In genomic region chr1:229022595-229023350, GRCh38 we compare ENCODE assay signal across 15 cellular contexts.
DNase-seq lines count a peak whose midpoint lies in the region; ATAC-seq and TF ChIP-seq lines count a peak whose summit lies in the region.
"Had no signal": no experiment of that assay in that cellular context is flagged by ENCODE, and none has a peak within 500 bp of the region (broad histone marks: within the 10 kb centered on the region; RNA-seq: fewer than 3 reads in every experiment).

No MANE protein-coding gene starts in this region.

- no peaks in the 10 kb centered on the region for H3K4me1 ChIP-seq in body of pancreas
- H3K4me1 ChIP-seq: Caco-2 had no signal

- H3K4me3 Mint-ChIP-seq in activated CD4-positive, alpha-beta memory T cell treated with anti-CD3 and anti-CD28 coated beads for 36 hours: no peak overlapping the region
- H3K4me3 Mint-ChIP-seq in activated CD4-positive, alpha-beta memory T cell treated with anti-CD3 and anti-CD28 coated beads, Interleukin-2, amount 10 ng/mL, durations not matched to agents 7 days and 5 days: no peak overlapping the region
- H3K4me3 Mint-ChIP-seq: activated CD4-positive, alpha-beta T cell treated with anti-CD3 and anti-CD28 coated beads, Interleukin-2, amount 10 ng/mL, durations not matched to agents 24 days and 14 days had no signal

- POLR2A ChIA-PET in activated CD4-positive, alpha-beta memory T cell treated with anti-CD3 and anti-CD28 coated beads for 36 hours (lab: Charles Lee): no interaction called here
- POLR2A ChIA-PET in activated CD4-positive, alpha-beta memory T cell treated with anti-CD3 and anti-CD28 coated beads, Interleukin-2, amount 10 ng/mL, durations not matched to agents 7 days and 5 days (lab: Charles Lee): no interaction called here

- H3K36me3 Mint-ChIP-seq in activated CD4-positive, alpha-beta memory T cell treated with anti-CD3 and anti-CD28 coated beads for 36 hours: no peaks in the 10 kb centered on the region
- no peaks in the 10 kb centered on the region for H3K36me3 Mint-ChIP-seq in activated CD4-positive, alpha-beta memory T cell treated with anti-CD3 and anti-CD28 coated beads, Interleukin-2, amount 10 ng/mL, durations not matched to agents 7 days and 5 days (ENCODE audit: low read depth)

- no peaks in the 10 kb centered on the region for H3K27me3 Mint-ChIP-seq in activated CD4-positive, alpha-beta memory T cell treated with anti-CD3 and anti-CD28 coated beads for 36 hours
- peaks cover 6% of the 10 kb centered on the region for H3K27me3 Mint-ChIP-seq in activated CD4-positive, alpha-beta memory T cell treated with anti-CD3 and anti-CD28 coated beads, Interleukin-2, amount 10 ng/mL, durations not matched to agents 7 days and 5 days

- no peak for TF ChIP-seq CTCF in body of pancreas (IDR thresholded peaks at IDR 0.05)

- no peaks in the 10 kb centered on the region for H3K36me3 ChIP-seq in body of pancreas (replicated peaks in 1 of 2; ENCODE audit: insufficient read depth in 1 of 2, low read depth in 2 of 2)
- H3K36me3 ChIP-seq: adrenal gland, suprapubic skin had no signal

- H3K9me3 Mint-ChIP-seq in activated CD4-positive, alpha-beta memory T cell treated with anti-CD3 and anti-CD28 coated beads for 36 hours: no peaks in the 10 kb centered on the region
- no peaks in the 10 kb centered on the region for H3K9me3 Mint-ChIP-seq in activated CD4-positive, alpha-beta memory T cell treated with anti-CD3 and anti-CD28 coated beads, Interleukin-2, amount 10 ng/mL, durations not matched to agents 7 days and 5 days
- H3K9me3 Mint-ChIP-seq: activated CD4-positive, alpha-beta T cell treated with anti-CD3 and anti-CD28 coated beads, Interleukin-2, amount 10 ng/mL, durations not matched to agents 24 days and 14 days had no signal

- H3K4me3 ChIP-seq in body of pancreas: no peak overlapping the region
- H3K4me3 ChIP-seq: adrenal gland, lung, PC-9, suprapubic skin had no signal

- CTCF ChIA-PET in activated CD4-positive, alpha-beta memory T cell treated with anti-CD3 and anti-CD28 coated beads for 36 hours (lab: Charles Lee): no interaction called here
- CTCF ChIA-PET in activated CD4-positive, alpha-beta memory T cell treated with anti-CD3 and anti-CD28 coated beads, Interleukin-2, amount 10 ng/mL, durations not matched to agents 7 days and 5 days (lab: Charles Lee): no interaction called here

- no peak for TF ChIP-seq POLR2A in body of pancreas (IDR thresholded peaks at IDR 0.05)

- H3K27ac Mint-ChIP-seq in activated CD4-positive, alpha-beta memory T cell treated with anti-CD3 and anti-CD28 coated beads for 36 hours: peak overlapping the region; percentile 2
- no peak overlapping the region for H3K27ac Mint-ChIP-seq in activated CD4-positive, alpha-beta memory T cell treated with anti-CD3 and anti-CD28 coated beads, Interleukin-2, amount 10 ng/mL, durations not matched to agents 7 days and 5 days
- H3K27ac Mint-ChIP-seq: activated CD4-positive, alpha-beta T cell treated with anti-CD3 and anti-CD28 coated beads, Interleukin-2, amount 10 ng/mL, durations not matched to agents 24 days and 14 days had no signal

- H3K27me3 ChIP-seq in body of pancreas: no peaks in the 10 kb centered on the region
- H3K27me3 ChIP-seq: adrenal gland, suprapubic skin had no signal

- 64 to 73% methylated on average over 8 of the region's 8 CpGs for WGBS in body of pancreas, 2 donors

- no peaks in the 10 kb centered on the region for H3K9me3 ChIP-seq in body of pancreas
- H3K9me3 ChIP-seq: adrenal gland, Caco-2, suprapubic skin had no signal

- ATAC-seq in body of pancreas: no peak

- H3K27ac ChIP-seq in temporal lobe (ENCODE audit: low read depth, low read length) (peak overlapping the region; percentile 84), body of pancreas (no peak overlapping the region)
- H3K27ac ChIP-seq: adrenal gland, PC-9, suprapubic skin had no signal

- H3K4me1 Mint-ChIP-seq in activated CD4-positive, alpha-beta memory T cell treated with anti-CD3 and anti-CD28 coated beads for 36 hours (ENCODE audit: low read depth): peaks cover 8% of the 10 kb centered on the region
- H3K4me1 Mint-ChIP-seq in activated CD4-positive, alpha-beta memory T cell treated with anti-CD3 and anti-CD28 coated beads, Interleukin-2, amount 10 ng/mL, durations not matched to agents 7 days and 5 days: peaks cover 10% of the 10 kb centered on the region

- DNase-seq in activated CD4-positive, alpha-beta memory T cell treated with anti-CD3 and anti-CD28 coated beads for 36 hours: no peak
- no peak for DNase-seq in activated CD4-positive, alpha-beta memory T cell treated with anti-CD3 and anti-CD28 coated beads, Interleukin-2, amount 10 ng/mL, durations not matched to agents 7 days and 5 days
- peak; percentile 39 for DNase-seq in SW480 (ENCODE audit: low spot score)
- peak; percentile 72 for DNase-seq in inferior parietal cortex (ENCODE audit: extremely low spot score)
- no peak for DNase-seq in HPDE6-E6E7 (ENCODE audit: extremely low spot score)
- DNase-seq in NCI-H345 (lab: John Stamatoyannopoulos, UW): no peak
- DNase-seq in body of pancreas: no peak
- DNase-seq: activated CD4-positive, alpha-beta T cell treated with anti-CD3 and anti-CD28 coated beads, Interleukin-2, amount 10 ng/mL, durations not matched to agents 24 days and 14 days; Caco-2; cortex of kidney; PC-9 had no signal

- intact Hi-C loops in activated CD4-positive, alpha-beta memory T cell treated with anti-CD3 and anti-CD28 coated beads for 36 hours (cut with micrococcal nuclease): no loop called here
- intact Hi-C loops in body of pancreas (cut with DNase I): no loop called here

Comparison
In these comparisons a context has a peak if more than half of its experiments do, and no peak if none do; other contexts are left out.
1. DNase-seq: peak in SW480 (single experiment) and inferior parietal cortex (single experiment); none in activated CD4-positive, alpha-beta memory T cell treated with anti-CD3 and anti-CD28 coated beads for 36 hours (single experiment), activated CD4-positive, alpha-beta memory T cell treated with anti-CD3 and anti-CD28 coated beads, Interleukin-2, amount 10 ng/mL, durations not matched to agents 7 days and 5 days (single experiment), HPDE6-E6E7 (single experiment), NCI-H345 (single experiment) and body of pancreas (0 of 4).